Comparison of ENCODE assay signal across 8 cellular contexts in the genomic region with DNA sequence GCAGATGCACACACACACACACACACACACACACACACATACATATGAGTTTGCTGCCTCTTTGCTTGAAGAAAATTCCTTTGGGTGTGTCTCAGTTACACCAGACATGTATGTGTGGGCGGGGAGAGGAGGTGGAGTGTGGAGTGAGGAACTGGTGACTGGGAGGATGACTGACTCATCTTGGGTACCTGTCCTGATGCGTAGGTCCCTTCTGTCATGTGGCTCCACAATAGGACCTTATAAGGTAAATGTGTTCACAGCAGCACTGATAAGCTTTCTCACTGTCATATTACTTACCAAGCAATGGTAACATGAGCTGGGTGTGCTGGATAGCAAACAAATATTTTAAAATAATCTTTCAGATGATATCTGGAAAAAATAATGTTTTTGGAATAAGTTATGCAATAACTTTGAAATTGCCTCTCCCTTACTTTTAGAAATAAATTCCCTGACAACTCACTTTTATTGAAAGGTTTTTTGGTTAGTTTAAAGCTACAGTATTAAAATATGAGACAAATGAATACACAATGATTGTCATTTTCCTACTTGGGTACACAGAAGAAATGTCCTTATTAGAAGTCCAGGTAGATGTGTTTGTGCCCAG. TPM values are rescaled to one million over a fixed set of nuclear protein-coding genes. Genes with fewer than 3 reads are reported as not detected.
DNase-seq lines count a peak whose midpoint lies in the region; ATAC-seq and TF ChIP-seq lines count a peak whose summit lies in the region.

No MANE protein-coding gene starts in this region.

- no peak for TF ChIP-seq CTCF in activated B cell treated with CpG ODN at 0.5 μM for 24 hours (IDR thresholded peaks at IDR 0.05)

- no peaks in the 10 kb centered on the region for H3K4me1 ChIP-seq in CD8-positive, alpha-beta memory T cell (ENCODE audit: insufficient read depth, low read length)

- POLR2A ChIA-PET in CD8-positive, alpha-beta memory T cell (lab: Charles Lee), result no interaction called here
- POLR2A ChIA-PET in activated B cell treated with CpG ODN at 0.5 μM for 24 hours (lab: Charles Lee), result interaction anchor here (0.8 kb wide), 1 partner anchor 1599 kb away, joined by 4 read pairs; no protein-coding TSS in a partner anchor

- no peaks in the 10 kb centered on the region for H3K27me3 ChIP-seq in CD8-positive, alpha-beta memory T cell (ENCODE audit: insufficient read depth, low read length, poor library complexity, severe bottlenecking)

- intact Hi-C loops in activated B cell treated with CpG ODN at 0.5 μM for 24 hours (cut with micrococcal nuclease), result no loop called here

- ATAC-seq in activated B cell treated with CpG ODN at 0.5 μM for 24 hours (ENCODE audit: low read depth), result peak; percentile 68
- ATAC-seq in GM18517 (IDR thresholded peaks at IDR 0.05; ENCODE audit: unreplicated experiment), result no peak

- H3K4me3 ChIP-seq in CD8-positive, alpha-beta memory T cell (ENCODE audit: low read length), result no peak overlapping the region

- no peak overlapping the region for H3K4me3 Mint-ChIP-seq in CD8-positive, alpha-beta memory T cell
- no peak overlapping the region for H3K4me3 Mint-ChIP-seq in activated B cell treated with CpG ODN at 0.5 μM for 24 hours

- DNase-seq in CD8-positive, alpha-beta memory T cell, result no peak
- DNase-seq in H4 (ENCODE audit: low spot score), result peak; percentile 68
- no peak for DNase-seq in activated B cell treated with CpG ODN at 0.5 μM for 24 hours
- DNase-seq in iris pigment epithelial cell (ENCODE audit: low read depth), result peak; percentile 48
- no peak for DNase-seq in DMS79 treated with DMSO at 0.1 percent for 48 hours (lab: John Stamatoyannopoulos, UW)
- no peak for DNase-seq in hepatic stellate cell (ENCODE audit: low spot score)
- DNase-seq in mesenteric fat pad (ENCODE audit: low spot score), result no peak

- H3K9me3 Mint-ChIP-seq in CD8-positive, alpha-beta memory T cell, result no peaks in the 10 kb centered on the region
- no peaks in the 10 kb centered on the region for H3K9me3 Mint-ChIP-seq in activated B cell treated with CpG ODN at 0.5 μM for 24 hours

- peaks cover 0 to 7% (median 4%) of the 10 kb centered on the region in 3 donors for H3K4me1 Mint-ChIP-seq in CD8-positive, alpha-beta memory T cell
- no peaks in the 10 kb centered on the region for H3K4me1 Mint-ChIP-seq in activated B cell treated with CpG ODN at 0.5 μM for 24 hours

- H3K27me3 Mint-ChIP-seq in CD8-positive, alpha-beta memory T cell, result peaks cover 3 to 21% of the 10 kb centered on the region in 2 donors
- H3K27me3 Mint-ChIP-seq in activated B cell treated with CpG ODN at 0.5 μM for 24 hours, result peaks cover 11% of the 10 kb centered on the region

- H3K27ac ChIP-seq in CD8-positive, alpha-beta memory T cell (ENCODE audit: low read depth, low read length), result peak overlapping the region; percentile 34

- H3K27ac Mint-ChIP-seq in CD8-positive, alpha-beta memory T cell, result no peak overlapping the region
- H3K27ac Mint-ChIP-seq in activated B cell treated with CpG ODN at 0.5 μM for 24 hours, result no peak overlapping the region

- H3K36me3 ChIP-seq in CD8-positive, alpha-beta memory T cell (ENCODE audit: insufficient read depth, low read length), result no peaks in the 10 kb centered on the region

- no peaks in the 10 kb centered on the region for H3K9me3 ChIP-seq in CD8-positive, alpha-beta memory T cell (ENCODE audit: low read length)

- CTCF ChIA-PET in CD8-positive, alpha-beta memory T cell (lab: Charles Lee), result no interaction called here
- CTCF ChIA-PET in activated B cell treated with CpG ODN at 0.5 μM for 24 hours (lab: Charles Lee), result no interaction called here

- no peaks in the 10 kb centered on the region for H3K36me3 Mint-ChIP-seq in CD8-positive, alpha-beta memory T cell
- no peaks in the 10 kb centered on the region for H3K36me3 Mint-ChIP-seq in activated B cell treated with CpG ODN at 0.5 μM for 24 hours (ENCODE audit: low read depth)

RNA-seq across cellular contexts. Expression of a gene that starts 45.2 kb away (rescaled TPM):
- not detected for total RNA-seq in CD8-positive, alpha-beta memory T cell
- not detected for polyA plus RNA-seq in CD8-positive, alpha-beta memory T cell
- total RNA-seq in H4 (2014; rRNA removed; shearing (Covaris generic)), result 0.12 and 0.19 TPM in 2 replicates
- total RNA-seq in activated B cell treated with CpG ODN at 0.5 μM for 24 hours, result not detected in 2 replicates
- not detected for total RNA-seq in mesenteric fat pad

Comparison
In these comparisons a context has a peak if more than half of its experiments do, and no peak if none do; other contexts are left out.
1. DNase-seq: peak in H4 (single experiment) and iris pigment epithelial cell (single experiment); none in CD8-positive, alpha-beta memory T cell (0 of 5), activated B cell treated with CpG ODN at 0.5 μM for 24 hours (single experiment), DMS79 treated with DMSO at 0.1 percent for 48 hours (single experiment), hepatic stellate cell (single experiment) and mesenteric fat pad (single experiment).